1 cellular context compared by ENCODE assay signal in the genomic region with DNA sequence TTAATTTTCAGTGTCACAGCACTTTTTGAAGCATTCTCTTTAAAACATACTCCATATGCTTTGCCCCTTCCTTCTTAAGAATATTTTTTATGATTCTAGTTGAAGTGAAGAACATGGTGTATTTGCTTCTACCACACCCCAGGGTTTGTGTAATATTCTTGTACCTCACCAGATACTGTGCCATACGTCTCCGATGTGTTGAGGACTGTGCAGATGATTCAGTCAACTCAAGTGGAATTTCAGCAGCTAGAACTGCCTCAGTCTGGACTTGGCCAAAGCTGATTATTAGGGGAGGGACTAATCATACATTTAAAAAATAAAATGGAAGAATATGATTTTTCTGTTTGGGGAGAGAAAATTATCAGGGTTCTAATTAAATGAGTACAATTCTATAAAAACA.
TF ChIP-seq lines count a peak whose summit lies in the region.

No MANE protein-coding gene starts in this region.

TF ChIP-seq in IMR-90, 13 proteins besides CTCF, POLR2A, EP300 and RAD21 (continued from another document):
- no peak for TF ChIP-seq FOS (IDR thresholded peaks at IDR 0.05; ENCODE audit: low read depth, low read length)
- TF ChIP-seq CEBPB (IDR thresholded peaks at IDR 0.05; ENCODE audit: low read depth, low read length): no peak
- TF ChIP-seq NFE2L2 (IDR thresholded peaks at IDR 0.05; ENCODE audit: low read depth, low read length): no peak
- no peak for TF ChIP-seq CHD1 (IDR thresholded peaks at IDR 0.05; ENCODE audit: low read depth, low read length)
- TF ChIP-seq, protein P1, sequence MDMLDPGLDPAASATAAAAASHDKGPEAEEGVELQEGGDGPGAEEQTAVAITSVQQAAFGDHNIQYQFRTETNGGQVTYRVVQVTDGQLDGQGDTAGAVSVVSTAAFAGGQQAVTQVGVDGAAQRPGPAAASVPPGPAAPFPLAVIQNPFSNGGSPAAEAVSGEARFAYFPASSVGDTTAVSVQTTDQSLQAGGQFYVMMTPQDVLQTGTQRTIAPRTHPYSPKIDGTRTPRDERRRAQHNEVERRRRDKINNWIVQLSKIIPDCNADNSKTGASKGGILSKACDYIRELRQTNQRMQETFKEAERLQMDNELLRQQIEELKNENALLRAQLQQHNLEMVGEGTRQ (IDR thresholded peaks at IDR 0.05; ENCODE audit: low read depth, low read length): no peak
- no peak for TF ChIP-seq RCOR1 (IDR thresholded peaks at IDR 0.05; ENCODE audit: insufficient replicate concordance, low read length)
- no peak for TF ChIP-seq MAZ (IDR thresholded peaks at IDR 0.05; ENCODE audit: borderline replicate concordance, low read depth, low read length)
